Comparison of ENCODE assay signal across 9 cellular contexts in the genomic region with DNA sequence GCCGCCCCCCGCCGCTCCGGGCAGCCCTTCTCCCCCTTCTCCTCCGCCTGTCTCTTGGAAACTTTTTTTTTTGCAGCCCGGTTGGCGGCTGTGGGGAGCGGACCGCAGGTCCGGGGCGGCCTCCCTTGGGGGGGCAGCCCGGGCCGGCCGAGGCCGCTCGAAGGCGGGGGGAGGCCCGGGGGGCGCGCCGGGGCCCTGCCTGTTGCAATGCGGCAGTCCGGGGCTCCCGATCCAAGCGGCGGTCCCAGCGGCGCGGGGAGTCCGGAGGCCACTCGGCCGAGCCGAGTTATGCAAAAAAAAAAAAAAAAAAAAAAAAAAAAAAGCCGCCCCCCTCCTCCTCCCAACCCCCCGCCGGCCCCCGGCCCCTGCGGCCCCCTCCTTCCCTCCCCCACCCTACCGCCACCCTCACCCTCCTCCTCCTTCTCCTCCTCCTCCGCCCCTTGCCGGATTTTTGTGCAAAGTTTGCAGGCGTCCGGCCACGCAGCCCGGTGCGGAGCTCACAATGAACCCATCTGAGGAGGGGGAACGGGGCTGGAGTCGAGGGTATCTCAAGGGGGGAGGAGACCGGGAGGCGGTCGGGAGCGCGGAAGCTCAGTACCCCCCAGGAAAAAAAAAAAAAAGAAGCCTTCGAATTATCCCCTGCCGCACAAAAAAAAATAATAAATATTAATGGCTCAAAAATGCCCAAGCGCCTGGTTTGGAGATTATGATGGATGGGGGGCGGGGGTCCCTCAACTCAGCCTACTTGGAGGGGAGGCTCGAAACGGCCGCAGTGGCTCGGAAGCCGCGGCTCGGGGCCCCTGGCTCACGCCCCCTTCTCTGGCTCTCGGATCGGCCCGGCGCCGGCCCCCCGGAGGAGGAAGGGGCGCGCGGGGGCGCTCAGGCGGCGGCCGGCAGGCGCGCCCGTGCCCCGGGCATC. TPM values are rescaled to one million over a fixed set of nuclear protein-coding genes. Genes with fewer than 3 reads are reported as not detected.
A peak's percentile ranks its signal among the peaks of the same experiment; 100 is the strongest.
DNase-seq lines count a peak whose midpoint lies in the region; ATAC-seq, FAIRE-seq and TF ChIP-seq lines count a peak whose summit lies in the region.
"Had no signal": no experiment of that assay in that cellular context is flagged by ENCODE, and none has a peak within 500 bp of the region (broad histone marks: within the 10 kb centered on the region; RNA-seq: fewer than 3 reads in every experiment).

Gene ZNF423, minus strand, starts transcription at position 291 of the 919 bp plus-strand sequence. CDS start 338 bp downstream, outside the sequence.

- ATAC-seq in pancreas (peak in 3 of 4 donors; percentile 0 to 6 (median 3)), GM21786 (IDR thresholded peaks at IDR 0.05; ENCODE audit: unreplicated experiment) (no peak)

- WGBS in pancreas, 2 donors = 1% methylated on average over 42 to 79 of the region's 82 CpGs

- H3K9me3 ChIP-seq in SJCRH30 (replicated peaks) (no peaks in the 10 kb centered on the region), pancreas (no peaks in the 10 kb centered on the region)

- TF ChIP-seq CTCF in fibroblast of the aortic adventitia (IDR thresholded peaks at IDR 0.05; ENCODE audit: insufficient read depth, low read length) (no peak), pancreas (IDR thresholded peaks at IDR 0.05) (no peak)

- FAIRE-seq in pancreas (lab: Jason Lieb, UNC) = no peak
- FAIRE-seq: TTC549 had no signal

- DNase-seq in H7 (peak; percentile 90), SJCRH30 (peak; percentile 42 to 51), fibroblast of the aortic adventitia (ENCODE audit: low read depth) (no peak), pancreas (peak; percentile 34 to 76 (median 58)), AG20443 (ENCODE audit: low spot score) (no peak), HuH-7 (ENCODE audit: low spot score) (no peak), RKO (ENCODE audit: low spot score) (no peak)

- H3K36me3 ChIP-seq in H7 (replicated peaks; ENCODE audit: control insufficient read depth, insufficient read depth, low read length) (no peaks in the 10 kb centered on the region), SJCRH30 (no peaks in the 10 kb centered on the region), pancreas (no peaks in the 10 kb centered on the region)

- H3K4me1 ChIP-seq in SJCRH30 (peaks cover 13% of the 10 kb centered on the region; the same call in 1 of the 2 replicates), pancreas (no peaks in the 10 kb centered on the region)

- H3K27me3 ChIP-seq in H7 (ENCODE audit: control insufficient read depth, insufficient read depth, low read length) (peaks cover 22% of the 10 kb centered on the region), SJCRH30 (no peaks in the 10 kb centered on the region), pancreas (no peaks in the 10 kb centered on the region)

- H3K27ac ChIP-seq in SJCRH30 = peak within 1 kb of the TSS; percentile 83
- peak within 1 kb of the TSS; percentile 65 to 92 (median 84) for H3K27ac ChIP-seq in pancreas

- intact Hi-C loops in pancreas (cut with DNase I) = no loop called here

- H3K4me3 ChIP-seq in H7 (ENCODE audit: insufficient read depth, low read depth, low read length) = peak within 1 kb of the TSS; percentile 71
- H3K4me3 ChIP-seq in SJCRH30 = peak within 1 kb of the TSS; percentile 96
- H3K4me3 ChIP-seq in fibroblast of the aortic adventitia (ENCODE audit: low read depth, low read length) = peak within 1 kb of the TSS; percentile 66
- H3K4me3 ChIP-seq in pancreas = peak within 1 kb of the TSS; percentile 65 to 76 (median 68)

RNA-seq across cellular contexts. Expression of gene ZNF423, which starts in this region (rescaled TPM):
- 42.9 and 43.6 TPM in 2 replicates for total RNA-seq in H7 (2014; rRNA removed; shearing (Covaris generic))
- 6.7 and 7.9 TPM in 2 replicates for total RNA-seq in SJCRH30 (2014; rRNA removed; shearing (Covaris generic))
- total RNA-seq in fibroblast of the aortic adventitia (ENCODE audit: low replicate concordance) (7.3 and 13.5 TPM in 2 replicates), pancreas (1 to 10 TPM; 2.9 to 5.1 (median 3.2) TPM)
- polyA plus RNA-seq in pancreas = 1 to 10 TPM in 1 of 2 donors, under 1 TPM in 1; 0.61 to 2.4 TPM

Comparison
In these comparisons a context has a peak if more than half of its experiments do, and no peak if none do; other contexts are left out.
1. DNase-seq: peak in H7 (single experiment), SJCRH30 (2 of 2) and pancreas (6 of 6); none in fibroblast of the aortic adventitia (single experiment), AG20443 (single experiment), HuH-7 (single experiment) and RKO (single experiment).
2. Peak in every context shown above with its lines, with median percentiles within 50 percentile points of each other: H3K4me3 ChIP-seq.